8 cellular contexts compared by ENCODE assay signal in genomic region chr7:150276132-150276695, GRCh38. TPM values are rescaled to one million over a fixed set of nuclear protein-coding genes. Genes with fewer than 3 reads are reported as not detected.
DNase-seq lines count a peak whose midpoint lies in the region; ATAC-seq and TF ChIP-seq lines count a peak whose summit lies in the region.
"Not testable (repeated sequence)": the region's sequence is repeated elsewhere in the genome, so short reads cannot be mapped to it uniquely, and the experiment has no call there.
"Had no signal": no experiment of that assay in that cellular context is flagged by ENCODE, and none has a peak within 500 bp of the region (broad histone marks: within the 10 kb centered on the region; RNA-seq: fewer than 3 reads in every experiment).

No MANE protein-coding gene starts in this region.

- BruUV-seq in mammary epithelial cell (replicated peaks; lab: Mats Ljungman, UMichigan), result not testable (repeated sequence)

- not testable (repeated sequence) for H3K4me2 ChIP-seq in mammary epithelial cell (ENCODE audit: insufficient read depth, low read depth, low read length); osteoblast (ENCODE audit: insufficient read depth, low read length)

- in situ Hi-C loops in mammary epithelial cell (cut with MboI; ENCODE audit: low sequenced_read_pairs in 2 of 2), result not testable (repeated sequence)

- H3K27me3 ChIP-seq in mammary epithelial cell (ENCODE audit: insufficient read depth, low read length); heart right ventricle; osteoblast (ENCODE audit: insufficient read depth, low read length): not testable (repeated sequence)

- CTCF ChIA-PET in mammary epithelial cell (lab: Charles Lee; ENCODE audit: low non-redundant PET), result not testable (repeated sequence)

- 47% methylated on average over 6 of the region's 6 CpGs for WGBS in mammary epithelial cell (ENCODE audit: low coverage, missing lambda C conversion rate)
- WGBS in heart right ventricle, 2 donors, result 46 to 59% methylated on average over 6 of the region's 6 CpGs

- not testable (repeated sequence) for H3K79me2 ChIP-seq in mammary epithelial cell (ENCODE audit: insufficient read depth, low read length); osteoblast (ENCODE audit: insufficient read depth, low read length)

- H3K9me3 ChIP-seq in mammary epithelial cell (replicated peaks; ENCODE audit: insufficient read depth, low read length); heart right ventricle; osteoblast (ENCODE audit: low read depth, low read length): not testable (repeated sequence)

- DNase-seq in ELR (ENCODE audit: low read depth) (peak; percentile 41), NCI-H2227 (lab: John Stamatoyannopoulos, UW; ENCODE audit: unreplicated experiment) (peak; percentile 52), mammary epithelial cell (peak; percentile 3), osteoblast (ENCODE audit: insufficient read length, low spot score, missing footprints) (peak; percentile 83)
- not testable (repeated sequence) for DNase-seq in heart right ventricle

- dilution Hi-C loops in mammary epithelial cell (cut with HindIII; ENCODE audit: low sequenced_read_pairs), result not testable (repeated sequence)

- ATAC-seq in HG02981 (IDR thresholded peaks at IDR 0.05; ENCODE audit: unreplicated experiment), result peak; percentile 63
- peak in 5 of 8 donors; percentile 63 to 68 (median 64) for ATAC-seq in heart right ventricle

- intact Hi-C loops in mammary epithelial cell (cut with micrococcal nuclease), result loop anchor here (5.0 kb wide), 2 partner anchors 394 to 469 kb away; no protein-coding TSS in a partner anchor
- intact Hi-C loops in heart right ventricle (cut with DNase I), result not testable (repeated sequence)

- TF ChIP-seq CTCF in VCaP (conservative IDR thresholded peaks at IDR 0.05) (peak; percentile 84), mammary epithelial cell (conservative IDR thresholded peaks at IDR 0.05 in 1 of 2, IDR thresholded peaks at IDR 0.05 in 1 of 2; ENCODE audit: extremely low read depth in 1 of 2, insufficient read depth in 1 of 2, low read depth in 1 of 2, low read length in 2 of 2) (peak; percentile 54 to 60), heart right ventricle (IDR thresholded peaks at IDR 0.05) (peak; percentile 42 to 82 (median 74)), osteoblast (IDR thresholded peaks at IDR 0.05; ENCODE audit: extremely low read depth, low read depth, low read length) (peak; percentile 50)

- not testable (repeated sequence) for H3K4me1 ChIP-seq in mammary epithelial cell (ENCODE audit: insufficient read depth, low read length); heart right ventricle; osteoblast (ENCODE audit: insufficient read depth, low read length)

- H3K27ac ChIP-seq in VCaP; mammary epithelial cell (ENCODE audit: insufficient read depth, low read depth, low read length); heart right ventricle; osteoblast (ENCODE audit: low read depth, low read length): not testable (repeated sequence)

- not testable (repeated sequence) for H2AFZ ChIP-seq in mammary epithelial cell (ENCODE audit: low read depth, low read length); osteoblast (ENCODE audit: low read length)

- H4K20me1 ChIP-seq in mammary epithelial cell (ENCODE audit: insufficient read depth, low read length); osteoblast (ENCODE audit: insufficient read depth, low read length): not testable (repeated sequence)

- H3K4me3 ChIP-seq in mammary epithelial cell (replicated peaks in 1 of 3; ENCODE audit: insufficient read depth in 1 of 3, low read depth in 2 of 3, low read length in 3 of 3); heart right ventricle; osteoblast (ENCODE audit: insufficient read depth, low read length): not testable (repeated sequence)

- not testable (repeated sequence) for H3K9ac ChIP-seq in mammary epithelial cell (ENCODE audit: insufficient read depth, low read length)

- H3K36me3 ChIP-seq in mammary epithelial cell (ENCODE audit: insufficient read depth, low read length); heart right ventricle; osteoblast (ENCODE audit: insufficient read depth, low read length): not testable (repeated sequence)

RNA-seq across cellular contexts. Expression of gene LRRC61, which starts 46.9 kb away (rescaled TPM):
- total RNA-seq in mammary epithelial cell (10 to 100 TPM in 1 of 2 donors, under 1 TPM in 1; 0.73 to 18.0 TPM), heart right ventricle (1 to 10 TPM; 3.0 to 5.0 (median 3.9) TPM), osteoblast (1.8 and 4.0 TPM in 2 replicates)
- polyA plus RNA-seq in mammary epithelial cell (0.93 TPM), heart right ventricle (1 to 10 TPM; 1.2 to 6.4 TPM)
- 0.26 TPM for polyA minus RNA-seq in mammary epithelial cell
- total RNA-seq: SJCRH30 had no signal

RNA-seq across cellular contexts. Expression of gene ACTR3C, which starts 47.1 kb away (rescaled TPM):
- total RNA-seq in mammary epithelial cell (1 to 10 TPM; 1.6 to 8.3 TPM), heart right ventricle (1 to 10 TPM; 2.6 to 7.0 (median 3.5) TPM), osteoblast (1.8 and 3.8 TPM in 2 replicates)
- polyA plus RNA-seq in mammary epithelial cell (1.2 TPM), heart right ventricle (1 to 10 TPM; 2.7 to 3.5 TPM)
- polyA minus RNA-seq in mammary epithelial cell, result 5.7 TPM
